Comparison of ENCODE assay signal across 2 cellular contexts in the genomic region with DNA sequence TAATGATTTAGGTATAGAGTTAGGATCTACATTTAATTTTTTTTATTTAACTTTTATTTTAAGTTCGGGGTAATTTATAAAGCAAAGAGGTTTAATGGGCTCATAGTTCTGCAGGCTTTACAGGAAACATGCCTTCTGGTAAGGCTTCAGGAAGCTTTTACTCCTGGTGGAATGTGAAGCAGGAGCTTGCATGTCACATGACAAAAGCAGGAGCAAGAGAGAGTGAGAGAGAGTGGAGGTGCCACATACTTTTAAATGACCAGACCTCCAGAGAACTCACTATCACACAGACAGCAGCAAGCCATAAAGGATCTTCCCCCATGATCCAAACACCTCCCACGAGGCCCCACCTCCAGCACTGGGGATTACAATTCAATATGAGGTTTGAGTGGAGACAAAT.
TF ChIP-seq lines count a peak whose summit lies in the region.

No MANE protein-coding gene starts in this region.

TF ChIP-seq in H1, 55 proteins besides CTCF, POLR2A, EP300 and RAD21:
- TF ChIP-seq JUN (IDR thresholded peaks at IDR 0.05; ENCODE audit: low read depth, low read length): no peak
- TF ChIP-seq, protein P1, sequence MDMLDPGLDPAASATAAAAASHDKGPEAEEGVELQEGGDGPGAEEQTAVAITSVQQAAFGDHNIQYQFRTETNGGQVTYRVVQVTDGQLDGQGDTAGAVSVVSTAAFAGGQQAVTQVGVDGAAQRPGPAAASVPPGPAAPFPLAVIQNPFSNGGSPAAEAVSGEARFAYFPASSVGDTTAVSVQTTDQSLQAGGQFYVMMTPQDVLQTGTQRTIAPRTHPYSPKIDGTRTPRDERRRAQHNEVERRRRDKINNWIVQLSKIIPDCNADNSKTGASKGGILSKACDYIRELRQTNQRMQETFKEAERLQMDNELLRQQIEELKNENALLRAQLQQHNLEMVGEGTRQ (IDR thresholded peaks at IDR 0.05; ENCODE audit: low read length): peak; percentile 54

TF ChIP-seq in GM12891, 5 proteins besides CTCF, POLR2A, EP300 and RAD21:
- TF ChIP-seq POU2F2 (IDR thresholded peaks at IDR 0.05; ENCODE audit: low read depth, low read length): no peak
- no peak for TF ChIP-seq TAF1 (IDR thresholded peaks at IDR 0.05; ENCODE audit: low read depth, low read length)
- no peak for TF ChIP-seq POLR2AphosphoS5 (IDR thresholded peaks at IDR 0.05; ENCODE audit: low read depth, low read length)
- TF ChIP-seq SPI1 (IDR thresholded peaks at IDR 0.05; ENCODE audit: low read depth, low read length): no peak
- TF ChIP-seq PAX5 (IDR thresholded peaks at IDR 0.05; ENCODE audit: insufficient read depth, low read length, severe bottlenecking): no peak
